In the genomic region with DNA sequence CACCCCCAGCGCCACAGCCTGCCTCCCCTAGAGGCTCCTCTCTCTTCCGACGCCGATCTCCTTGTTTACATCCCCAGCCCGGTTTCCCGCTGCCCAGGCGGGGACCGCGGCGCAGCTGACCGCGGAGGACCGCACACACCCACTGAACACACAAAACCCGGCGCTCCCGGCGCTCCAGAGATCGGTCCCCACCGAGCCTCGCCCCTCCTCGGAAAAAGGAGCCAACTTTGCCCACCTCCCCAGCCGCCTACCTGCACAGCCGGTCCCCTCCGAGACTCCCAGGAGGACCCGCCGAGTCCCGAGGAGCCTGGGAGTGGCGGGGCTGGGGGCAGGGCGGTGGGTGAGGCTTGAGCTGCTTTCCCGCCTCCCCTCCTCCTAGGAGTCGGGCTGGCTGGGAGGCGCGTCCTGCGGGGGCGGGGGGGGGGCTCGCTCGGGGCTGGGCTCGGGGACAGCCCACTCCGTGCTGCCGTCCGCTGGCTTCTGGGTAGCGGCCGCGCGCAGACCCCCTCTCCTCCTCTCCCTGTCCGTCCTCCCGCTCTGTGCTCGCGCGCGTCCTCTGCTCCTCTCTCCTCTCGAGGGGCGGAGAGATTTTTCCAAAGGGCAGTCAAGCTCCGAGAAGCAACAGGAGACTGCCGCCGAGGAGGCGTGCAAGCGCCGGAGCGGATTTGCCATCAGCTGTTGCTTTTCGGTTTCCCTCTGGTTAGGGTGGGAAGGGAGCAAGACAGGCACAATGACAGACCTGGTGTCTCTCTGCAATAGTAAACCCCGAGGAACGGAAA, we compare ENCODE assay signal across 1 cellular context.
TF ChIP-seq lines count a peak whose summit lies in the region.

A gene with protein sequence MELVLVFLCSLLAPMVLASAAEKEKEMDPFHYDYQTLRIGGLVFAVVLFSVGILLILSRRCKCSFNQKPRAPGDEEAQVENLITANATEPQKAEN (minus strand): TSS at position 318 of the 779 bp plus-strand sequence. CDS start 33,882 bp downstream, outside the sequence.

TF ChIP-seq in HEK293, 187 proteins besides CTCF, POLR2A, EP300 and RAD21 (continued from another document and continues in another):
- TF ChIP-seq, protein P1, sequence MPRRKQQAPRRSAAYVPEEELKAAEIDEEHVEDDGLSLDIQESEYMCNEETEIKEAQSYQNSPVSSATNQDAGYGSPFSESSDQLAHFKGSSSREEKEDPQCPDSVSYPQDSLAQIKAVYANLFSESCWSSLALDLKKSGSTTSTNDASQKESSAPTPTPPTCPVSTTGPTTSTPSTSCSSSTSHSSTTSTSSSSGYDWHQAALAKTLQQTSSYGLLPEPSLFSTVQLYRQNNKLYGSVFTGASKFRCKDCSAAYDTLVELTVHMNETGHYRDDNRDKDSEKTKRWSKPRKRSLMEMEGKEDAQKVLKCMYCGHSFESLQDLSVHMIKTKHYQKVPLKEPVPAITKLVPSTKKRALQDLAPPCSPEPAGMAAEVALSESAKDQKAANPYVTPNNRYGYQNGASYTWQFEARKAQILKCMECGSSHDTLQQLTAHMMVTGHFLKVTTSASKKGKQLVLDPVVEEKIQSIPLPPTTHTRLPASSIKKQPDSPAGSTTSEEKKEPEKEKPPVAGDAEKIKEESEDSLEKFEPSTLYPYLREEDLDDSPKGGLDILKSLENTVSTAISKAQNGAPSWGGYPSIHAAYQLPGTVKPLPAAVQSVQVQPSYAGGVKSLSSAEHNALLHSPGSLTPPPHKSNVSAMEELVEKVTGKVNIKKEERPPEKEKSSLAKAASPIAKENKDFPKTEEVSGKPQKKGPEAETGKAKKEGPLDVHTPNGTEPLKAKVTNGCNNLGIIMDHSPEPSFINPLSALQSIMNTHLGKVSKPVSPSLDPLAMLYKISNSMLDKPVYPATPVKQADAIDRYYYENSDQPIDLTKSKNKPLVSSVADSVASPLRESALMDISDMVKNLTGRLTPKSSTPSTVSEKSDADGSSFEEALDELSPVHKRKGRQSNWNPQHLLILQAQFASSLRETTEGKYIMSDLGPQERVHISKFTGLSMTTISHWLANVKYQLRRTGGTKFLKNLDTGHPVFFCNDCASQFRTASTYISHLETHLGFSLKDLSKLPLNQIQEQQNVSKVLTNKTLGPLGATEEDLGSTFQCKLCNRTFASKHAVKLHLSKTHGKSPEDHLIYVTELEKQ (tag by site-specific recombination; IDR thresholded peaks at IDR 0.05; ENCODE audit: borderline replicate concordance) = no peak
- TF ChIP-seq KLF1 (tag by site-specific recombination; IDR thresholded peaks at IDR 0.05) = peak; percentile 57; the same call in 1 of the 2 replicates
- TF ChIP-seq ZNF548 (tag by site-specific recombination; IDR thresholded peaks at IDR 0.05) = no peak
- no peak for TF ChIP-seq WT1 (tag by site-specific recombination; IDR thresholded peaks at IDR 0.05)
- TF ChIP-seq, protein P2, sequence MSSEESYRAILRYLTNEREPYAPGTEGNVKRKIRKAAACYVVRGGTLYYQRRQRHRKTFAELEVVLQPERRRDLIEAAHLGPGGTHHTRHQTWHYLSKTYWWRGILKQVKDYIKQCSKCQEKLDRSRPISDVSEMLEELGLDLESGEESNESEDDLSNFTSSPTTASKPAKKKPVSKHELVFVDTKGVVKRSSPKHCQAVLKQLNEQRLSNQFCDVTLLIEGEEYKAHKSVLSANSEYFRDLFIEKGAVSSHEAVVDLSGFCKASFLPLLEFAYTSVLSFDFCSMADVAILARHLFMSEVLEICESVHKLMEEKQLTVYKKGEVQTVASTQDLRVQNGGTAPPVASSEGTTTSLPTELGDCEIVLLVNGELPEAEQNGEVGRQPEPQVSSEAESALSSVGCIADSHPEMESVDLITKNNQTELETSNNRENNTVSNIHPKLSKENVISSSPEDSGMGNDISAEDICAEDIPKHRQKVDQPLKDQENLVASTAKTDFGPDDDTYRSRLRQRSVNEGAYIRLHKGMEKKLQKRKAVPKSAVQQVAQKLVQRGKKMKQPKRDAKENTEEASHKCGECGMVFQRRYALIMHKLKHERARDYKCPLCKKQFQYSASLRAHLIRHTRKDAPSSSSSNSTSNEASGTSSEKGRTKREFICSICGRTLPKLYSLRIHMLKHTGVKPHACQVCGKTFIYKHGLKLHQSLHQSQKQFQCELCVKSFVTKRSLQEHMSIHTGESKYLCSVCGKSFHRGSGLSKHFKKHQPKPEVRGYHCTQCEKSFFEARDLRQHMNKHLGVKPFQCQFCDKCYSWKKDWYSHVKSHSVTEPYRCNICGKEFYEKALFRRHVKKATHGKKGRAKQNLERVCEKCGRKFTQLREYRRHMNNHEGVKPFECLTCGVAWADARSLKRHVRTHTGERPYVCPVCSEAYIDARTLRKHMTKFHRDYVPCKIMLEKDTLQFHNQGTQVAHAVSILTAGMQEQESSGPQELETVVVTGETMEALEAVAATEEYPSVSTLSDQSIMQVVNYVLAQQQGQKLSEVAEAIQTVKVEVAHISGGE (tag by site-specific recombination; conservative IDR thresholded peaks at IDR 0.05; ENCODE audit: low read depth) = no peak
- TF ChIP-seq, protein P3, sequence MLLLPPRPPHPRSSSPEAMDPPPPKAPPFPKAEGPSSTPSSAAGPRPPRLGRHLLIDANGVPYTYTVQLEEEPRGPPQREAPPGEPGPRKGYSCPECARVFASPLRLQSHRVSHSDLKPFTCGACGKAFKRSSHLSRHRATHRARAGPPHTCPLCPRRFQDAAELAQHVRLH (tag by site-specific recombination; IDR thresholded peaks at IDR 0.05) = no peak
- no peak for TF ChIP-seq ZBTB8A (tag by site-specific recombination; IDR thresholded peaks at IDR 0.05)
- TF ChIP-seq KLF16 (tag by site-specific recombination; IDR thresholded peaks at IDR 0.05) = no peak
- TF ChIP-seq, protein P4, sequence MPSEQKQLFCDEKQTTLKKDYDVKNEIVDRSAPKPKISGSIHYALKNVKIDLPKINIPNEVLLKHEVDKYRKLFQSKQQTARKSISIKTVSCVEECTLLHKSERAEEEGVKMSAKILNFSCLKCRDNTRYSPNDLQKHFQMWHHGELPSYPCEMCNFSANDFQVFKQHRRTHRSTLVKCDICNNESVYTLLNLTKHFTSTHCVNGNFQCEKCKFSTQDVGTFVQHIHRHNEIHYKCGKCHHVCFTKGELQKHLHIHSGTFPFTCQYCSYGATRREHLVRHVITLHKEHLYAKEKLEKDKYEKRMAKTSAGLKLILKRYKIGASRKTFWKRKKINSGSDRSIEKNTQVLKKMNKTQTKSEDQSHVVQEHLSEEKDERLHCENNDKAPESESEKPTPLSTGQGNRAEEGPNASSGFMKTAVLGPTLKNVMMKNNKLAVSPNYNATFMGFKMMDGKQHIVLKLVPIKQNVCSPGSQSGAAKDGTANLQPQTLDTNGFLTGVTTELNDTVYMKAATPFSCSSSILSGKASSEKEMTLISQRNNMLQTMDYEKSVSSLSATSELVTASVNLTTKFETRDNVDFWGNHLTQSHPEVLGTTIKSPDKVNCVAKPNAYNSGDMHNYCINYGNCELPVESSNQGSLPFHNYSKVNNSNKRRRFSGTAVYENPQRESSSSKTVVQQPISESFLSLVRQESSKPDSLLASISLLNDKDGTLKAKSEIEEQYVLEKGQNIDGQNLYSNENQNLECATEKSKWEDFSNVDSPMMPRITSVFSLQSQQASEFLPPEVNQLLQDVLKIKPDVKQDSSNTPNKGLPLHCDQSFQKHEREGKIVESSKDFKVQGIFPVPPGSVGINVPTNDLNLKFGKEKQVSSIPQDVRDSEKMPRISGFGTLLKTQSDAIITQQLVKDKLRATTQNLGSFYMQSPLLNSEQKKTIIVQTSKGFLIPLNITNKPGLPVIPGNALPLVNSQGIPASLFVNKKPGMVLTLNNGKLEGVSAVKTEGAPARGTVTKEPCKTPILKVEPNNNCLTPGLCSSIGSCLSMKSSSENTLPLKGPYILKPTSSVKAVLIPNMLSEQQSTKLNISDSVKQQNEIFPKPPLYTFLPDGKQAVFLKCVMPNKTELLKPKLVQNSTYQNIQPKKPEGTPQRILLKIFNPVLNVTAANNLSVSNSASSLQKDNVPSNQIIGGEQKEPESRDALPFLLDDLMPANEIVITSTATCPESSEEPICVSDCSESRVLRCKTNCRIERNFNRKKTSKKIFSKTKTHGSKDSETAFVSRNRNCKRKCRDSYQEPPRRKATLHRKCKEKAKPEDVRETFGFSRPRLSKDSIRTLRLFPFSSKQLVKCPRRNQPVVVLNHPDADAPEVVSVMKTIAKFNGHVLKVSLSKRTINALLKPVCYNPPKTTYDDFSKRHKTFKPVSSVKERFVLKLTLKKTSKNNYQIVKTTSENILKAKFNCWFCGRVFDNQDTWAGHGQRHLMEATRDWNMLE (tag by site-specific recombination; conservative IDR thresholded peaks at IDR 0.05; ENCODE audit: low read depth) = no peak
- no peak for TF ChIP-seq ZNF473 (tag by site-specific recombination; IDR thresholded peaks at IDR 0.05)
- no peak for TF ChIP-seq ZNF354C (tag by site-specific recombination; IDR thresholded peaks at IDR 0.05; ENCODE audit: borderline replicate concordance, low read depth)
- no peak for TF ChIP-seq ZNF214 (tag by site-specific recombination; IDR thresholded peaks at IDR 0.05; ENCODE audit: borderline replicate concordance)
- TF ChIP-seq ZNF391 (tag by site-specific recombination; IDR thresholded peaks at IDR 0.05; ENCODE audit: borderline replicate concordance, low read depth) = no peak
- TF ChIP-seq, protein P5, sequence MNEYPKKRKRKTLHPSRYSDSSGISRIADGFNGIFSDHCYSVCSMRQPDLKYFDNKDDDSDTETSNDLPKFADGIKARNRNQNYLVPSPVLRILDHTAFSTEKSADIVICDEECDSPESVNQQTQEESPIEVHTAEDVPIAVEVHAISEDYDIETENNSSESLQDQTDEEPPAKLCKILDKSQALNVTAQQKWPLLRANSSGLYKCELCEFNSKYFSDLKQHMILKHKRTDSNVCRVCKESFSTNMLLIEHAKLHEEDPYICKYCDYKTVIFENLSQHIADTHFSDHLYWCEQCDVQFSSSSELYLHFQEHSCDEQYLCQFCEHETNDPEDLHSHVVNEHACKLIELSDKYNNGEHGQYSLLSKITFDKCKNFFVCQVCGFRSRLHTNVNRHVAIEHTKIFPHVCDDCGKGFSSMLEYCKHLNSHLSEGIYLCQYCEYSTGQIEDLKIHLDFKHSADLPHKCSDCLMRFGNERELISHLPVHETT (tag by site-specific recombination; IDR thresholded peaks at IDR 0.05) = no peak
- peak; percentile 36; the same call in 1 of the 2 replicates for TF ChIP-seq EGR2 (tag by site-specific recombination; IDR thresholded peaks at IDR 0.05; ENCODE audit: low read depth)
- TF ChIP-seq ZBTB7A (tag by site-specific recombination; IDR thresholded peaks at IDR 0.05; ENCODE audit: low read depth) = no peak
- TF ChIP-seq BCL11B (tag by site-specific recombination; IDR thresholded peaks at IDR 0.05; ENCODE audit: low read depth) = no peak
- no peak for TF ChIP-seq ZNF423 (tag by site-specific recombination; IDR thresholded peaks at IDR 0.05)
- TF ChIP-seq MZF1 (tag by site-specific recombination; IDR thresholded peaks at IDR 0.05; ENCODE audit: borderline replicate concordance) = no peak
- TF ChIP-seq ZNF677 (tag by site-specific recombination; IDR thresholded peaks at IDR 0.05) = no peak
- TF ChIP-seq FEZF1 (tag by site-specific recombination; IDR thresholded peaks at IDR 0.05) = no peak
- TF ChIP-seq ZBTB20 (tag by site-specific recombination; IDR thresholded peaks at IDR 0.05) = peak; percentile 29; the same call in 1 of the 2 replicates
- TF ChIP-seq ZNF558 (tag by site-specific recombination; IDR thresholded peaks at IDR 0.05) = no peak
- TF ChIP-seq, protein P6, sequence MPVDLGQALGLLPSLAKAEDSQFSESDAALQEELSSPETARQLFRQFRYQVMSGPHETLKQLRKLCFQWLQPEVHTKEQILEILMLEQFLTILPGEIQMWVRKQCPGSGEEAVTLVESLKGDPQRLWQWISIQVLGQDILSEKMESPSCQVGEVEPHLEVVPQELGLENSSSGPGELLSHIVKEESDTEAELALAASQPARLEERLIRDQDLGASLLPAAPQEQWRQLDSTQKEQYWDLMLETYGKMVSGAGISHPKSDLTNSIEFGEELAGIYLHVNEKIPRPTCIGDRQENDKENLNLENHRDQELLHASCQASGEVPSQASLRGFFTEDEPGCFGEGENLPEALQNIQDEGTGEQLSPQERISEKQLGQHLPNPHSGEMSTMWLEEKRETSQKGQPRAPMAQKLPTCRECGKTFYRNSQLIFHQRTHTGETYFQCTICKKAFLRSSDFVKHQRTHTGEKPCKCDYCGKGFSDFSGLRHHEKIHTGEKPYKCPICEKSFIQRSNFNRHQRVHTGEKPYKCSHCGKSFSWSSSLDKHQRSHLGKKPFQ (tag by site-specific recombination; IDR thresholded peaks at IDR 0.05) = no peak
- TF ChIP-seq, protein P7, sequence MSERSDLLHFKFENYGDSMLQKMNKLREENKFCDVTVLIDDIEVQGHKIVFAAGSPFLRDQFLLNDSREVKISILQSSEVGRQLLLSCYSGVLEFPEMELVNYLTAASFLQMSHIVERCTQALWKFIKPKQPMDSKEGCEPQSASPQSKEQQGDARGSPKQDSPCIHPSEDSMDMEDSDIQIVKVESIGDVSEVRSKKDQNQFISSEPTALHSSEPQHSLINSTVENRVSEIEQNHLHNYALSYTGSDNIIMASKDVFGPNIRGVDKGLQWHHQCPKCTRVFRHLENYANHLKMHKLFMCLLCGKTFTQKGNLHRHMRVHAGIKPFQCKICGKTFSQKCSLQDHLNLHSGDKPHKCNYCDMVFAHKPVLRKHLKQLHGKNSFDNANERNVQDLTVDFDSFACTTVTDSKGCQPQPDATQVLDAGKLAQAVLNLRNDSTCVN (tag by site-specific recombination; optimal IDR thresholded peaks at IDR 0.05) = peak; percentile 73
- TF ChIP-seq ZNF174 (tag by site-specific recombination; IDR thresholded peaks at IDR 0.05) = no peak
- no peak for TF ChIP-seq ZNF366 (tag by site-specific recombination; conservative IDR thresholded peaks at IDR 0.05)
- no peak for TF ChIP-seq GFI1B (tag by site-specific recombination; IDR thresholded peaks at IDR 0.05)
- TF ChIP-seq ZNF169 (tag by site-specific recombination; IDR thresholded peaks at IDR 0.05) = no peak
- no peak for TF ChIP-seq ZNF843 (tag by site-specific recombination; IDR thresholded peaks at IDR 0.05)
- TF ChIP-seq, protein P8, sequence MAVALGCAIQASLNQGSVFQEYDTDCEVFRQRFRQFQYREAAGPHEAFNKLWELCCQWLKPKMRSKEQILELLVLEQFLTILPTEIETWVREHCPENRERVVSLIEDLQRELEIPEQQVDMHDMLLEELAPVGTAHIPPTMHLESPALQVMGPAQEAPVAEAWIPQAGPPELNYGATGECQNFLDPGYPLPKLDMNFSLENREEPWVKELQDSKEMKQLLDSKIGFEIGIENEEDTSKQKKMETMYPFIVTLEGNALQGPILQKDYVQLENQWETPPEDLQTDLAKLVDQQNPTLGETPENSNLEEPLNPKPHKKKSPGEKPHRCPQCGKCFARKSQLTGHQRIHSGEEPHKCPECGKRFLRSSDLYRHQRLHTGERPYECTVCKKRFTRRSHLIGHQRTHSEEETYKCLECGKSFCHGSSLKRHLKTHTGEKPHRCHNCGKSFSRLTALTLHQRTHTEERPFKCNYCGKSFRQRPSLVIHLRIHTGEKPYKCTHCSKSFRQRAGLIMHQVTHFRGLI (tag by site-specific recombination; IDR thresholded peaks at IDR 0.05) = no peak
- no peak for TF ChIP-seq MEIS1 (CRISPR knock-in tag; IDR thresholded peaks at IDR 0.05; ENCODE audit: borderline replicate concordance)
- no peak for TF ChIP-seq ZBTB1 (tag by site-specific recombination; IDR thresholded peaks at IDR 0.05)
- no peak for TF ChIP-seq ZNF37A (tag by site-specific recombination; IDR thresholded peaks at IDR 0.05)
